Comparison of ENCODE assay signal across 17 cellular contexts in the genomic region with DNA sequence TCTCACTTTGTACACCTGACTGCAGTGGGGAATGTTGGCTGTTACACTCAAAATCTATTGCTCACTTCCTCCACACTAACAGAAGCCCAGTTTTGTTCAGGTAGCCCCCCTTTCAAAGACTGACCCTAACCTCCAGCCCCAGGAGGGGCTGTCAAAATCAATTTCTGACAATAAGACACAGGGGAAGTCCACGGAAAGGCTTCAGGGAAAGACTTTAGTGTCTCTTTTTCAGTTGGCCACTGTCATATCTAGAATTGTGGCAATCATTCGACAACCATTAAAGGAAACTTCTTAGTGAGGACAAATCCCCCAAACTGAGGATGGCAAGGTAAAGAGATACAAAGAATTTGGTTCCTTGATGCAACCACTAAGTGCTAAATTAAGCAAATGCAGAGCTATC. TPM values are rescaled to one million over a fixed set of nuclear protein-coding genes. Genes with fewer than 3 reads are reported as not detected.
DNase-seq lines count a peak whose midpoint lies in the region; ATAC-seq lines count a peak whose summit lies in the region.
"Had no signal": no experiment of that assay in that cellular context is flagged by ENCODE, and none has a peak within 500 bp of the region (broad histone marks: within the 10 kb centered on the region; RNA-seq: fewer than 3 reads in every experiment).

No MANE protein-coding gene starts in this region.

- ATAC-seq in GM18868 (IDR thresholded peaks at IDR 0.05; ENCODE audit: unreplicated experiment) (peak; percentile 33), GM21381 (IDR thresholded peaks at IDR 0.05; ENCODE audit: unreplicated experiment) (peak; percentile 32), HG02973 (IDR thresholded peaks at IDR 0.05; ENCODE audit: unreplicated experiment) (peak; percentile 40), HG02588 (IDR thresholded peaks at IDR 0.05; ENCODE audit: unreplicated experiment) (no peak)
- ATAC-seq in stimulated activated effector memory CD8-positive, alpha-beta T cell treated with anti-CD3 and anti-CD28 coated beads, Interleukin-12 subunit alpha, Interleukin-12 subunit beta, amount 100 ng/mL, for 72 hours: peak; percentile 72
- ATAC-seq: SK-N-SH treated with all-trans-retinoic acid at 6 μM for 48 hours had no signal

- H3K36me3 Mint-ChIP-seq in stimulated activated effector memory CD8-positive, alpha-beta T cell treated with anti-CD3 and anti-CD28 coated beads, Interleukin-12 subunit alpha, Interleukin-12 subunit beta, amount 100 ng/mL, for 72 hours: peaks cover 51% of the 10 kb centered on the region

- no peak overlapping the region for H3K4me3 Mint-ChIP-seq in stimulated activated effector memory CD8-positive, alpha-beta T cell treated with anti-CD3 and anti-CD28 coated beads, Interleukin-12 subunit alpha, Interleukin-12 subunit beta, amount 100 ng/mL, for 72 hours
- H3K4me3 Mint-ChIP-seq: IgD-negative memory B cell had no signal

- DNase-seq in stimulated activated effector memory CD8-positive, alpha-beta T cell treated with anti-CD3 and anti-CD28 coated beads, Interleukin-12 subunit alpha, Interleukin-12 subunit beta, amount 100 ng/mL, for 72 hours (ENCODE audit: low spot score in 2 of 2): no peak
- DNase-seq in activated CD4-positive, alpha-beta T cell treated with anti-CD3 and anti-CD28 coated beads for 48 hours: no peak
- DNase-seq in ureter (ENCODE audit: low spot score): no peak
- DNase-seq: ACHN, AML-193, COR-L47, GF-D8, NCI-H1105 treated with DMSO at 0.1 percent for 48 hours, NCI-H187 treated with DMSO at 0.1 percent for 48 hours, NCI-H526 treated with DMSO at 0.1 percent for 48 hours, SHP77 treated with DMSO at 0.1 percent for 48 hours had no signal

- H3K4me1 Mint-ChIP-seq in stimulated activated effector memory CD8-positive, alpha-beta T cell treated with anti-CD3 and anti-CD28 coated beads, Interleukin-12 subunit alpha, Interleukin-12 subunit beta, amount 100 ng/mL, for 72 hours: peaks cover 19% of the 10 kb centered on the region

- H3K27ac Mint-ChIP-seq in stimulated activated effector memory CD8-positive, alpha-beta T cell treated with anti-CD3 and anti-CD28 coated beads, Interleukin-12 subunit alpha, Interleukin-12 subunit beta, amount 100 ng/mL, for 72 hours: peak overlapping the region; percentile 58

- no peaks in the 10 kb centered on the region for H3K9me3 Mint-ChIP-seq in stimulated activated effector memory CD8-positive, alpha-beta T cell treated with anti-CD3 and anti-CD28 coated beads, Interleukin-12 subunit alpha, Interleukin-12 subunit beta, amount 100 ng/mL, for 72 hours
- H3K9me3 Mint-ChIP-seq: IgD-negative memory B cell had no signal

RNA-seq across cellular contexts. Expression of a gene that starts 59.0 kb away (rescaled TPM):
- total RNA-seq in ureter: 11.8 TPM
